17 cellular contexts compared by ENCODE assay signal in genomic region chr21:33125981-33126380, GRCh38. TPM values are rescaled to one million over a fixed set of nuclear protein-coding genes. Genes with fewer than 3 reads are reported as not detected.
"Had no signal": no experiment of that assay in that cellular context is flagged by ENCODE, and none has a peak within 500 bp of the region (broad histone marks: within the 10 kb centered on the region; RNA-seq: fewer than 3 reads in every experiment).

No MANE protein-coding gene starts in this region.

- H3K9me3 ChIP-seq: heart right ventricle, spleen, thyroid gland, uterus had no signal

- DNase-seq: foreskin melanocyte; heart right ventricle; kidney glomerular epithelial cell; mammary epithelial cell; naive thymus-derived CD4-positive, alpha-beta T cell; nephron progenitor cell; spleen; stimulated activated CD4-positive, alpha-beta T cell treated with anti-CD3 and anti-CD28 coated beads, Interleukin-15, amount 100 ng/mL, for 24 hours; stimulated activated CD4-positive, alpha-beta T cell treated with anti-CD3 and anti-CD28 coated beads, Interleukin-1b, Interleukin-23, amount 100 ng/mL, for 48 hours; stimulated activated CD4-positive, alpha-beta T cell treated with anti-CD3 and anti-CD28 coated beads, Interleukin-4, amount 100 ng/mL, for 24 hours; stimulated activated naive B cell treated with anti-CD40 and anti-IgM and Interleukin-4, amounts not matched to agents 10 μg/mL and 1 μg/mL and 100 μg/mL, for 72 hours; stimulated activated naive CD8-positive, alpha-beta T cell treated with anti-CD3 and anti-CD28 coated beads, Interleukin-15, amount 100 ng/mL, for 72 hours; thyroid gland; uterus had no signal

- H3K27ac ChIP-seq: heart right ventricle, spleen, thyroid gland, uterus had no signal

- ATAC-seq: heart right ventricle; left lobe of liver; naive thymus-derived CD4-positive, alpha-beta T cell; sciatic nerve; stimulated activated naive B cell treated with anti-CD40 and anti-IgM and Interleukin-4, amounts not matched to agents 10 μg/mL and 1 μg/mL and 100 μg/mL, for 72 hours; stimulated activated naive CD8-positive, alpha-beta T cell treated with anti-CD3 and anti-CD28 coated beads, Interleukin-15, amount 100 ng/mL, for 72 hours had no signal

- H3K27me3 ChIP-seq: thyroid gland, uterus had no signal

- FAIRE-seq: islet of Langerhans had no signal

- H3K4me1 ChIP-seq: uterus had no signal

- H3K4me3 ChIP-seq: heart right ventricle, spleen, thyroid gland, uterus had no signal

RNA-seq across cellular contexts. Expression of gene OLIG1, which starts 56.0 kb away (rescaled TPM):
- polyA plus RNA-seq: heart right ventricle; mammary epithelial cell; naive thymus-derived CD4-positive, alpha-beta T cell had no signal
